21 cellular contexts compared by ENCODE assay signal in the genomic region with DNA sequence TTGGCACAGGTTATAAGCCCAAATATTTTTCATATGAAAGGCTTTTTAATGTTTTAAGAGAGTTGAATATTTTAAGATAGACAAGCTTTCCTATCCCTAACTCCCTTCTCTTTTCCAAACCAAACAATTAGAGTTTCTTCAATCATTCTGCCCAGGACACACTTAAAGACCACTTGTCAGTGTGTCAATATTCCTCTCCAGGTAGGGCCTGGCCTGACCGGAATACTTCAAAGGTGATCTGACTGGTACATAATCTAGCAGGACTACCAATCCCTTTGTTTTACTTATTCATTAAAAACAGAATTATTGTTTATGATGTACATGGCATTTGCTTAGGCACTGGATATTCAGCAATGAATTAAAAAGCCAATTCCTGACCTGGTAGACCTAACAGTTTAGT.
"Had no signal": no experiment of that assay in that cellular context is flagged by ENCODE, and none has a peak within 500 bp of the region (broad histone marks: within the 10 kb centered on the region; RNA-seq: fewer than 3 reads in every experiment).

No MANE protein-coding gene starts in this region.

- ATAC-seq: K562 had no signal

- H3K36me3 ChIP-seq: SJSA1 had no signal

- H3K9me3 ChIP-seq: SJSA1 had no signal

- H3K27ac ChIP-seq: HL-60, KMS-11, SJSA1, SK-N-MC had no signal

- H3K4me3 ChIP-seq: K562, SJSA1, SK-N-MC had no signal

- DNase-seq: Kasumi-1, MM.1S, NCI-H1092 treated with DMSO at 0.1 percent for 48 hours, NCI-H1436, NCI-H187, NCI-H2081, NCI-H2107, NCI-H2171 treated with DMSO at 0.1 percent for 48 hours, NCI-H345, NCI-H446 treated with DMSO at 0.1 percent for 48 hours, NCI-H524 treated with DMSO at 0.1 percent for 48 hours, NCI-H69, NCI-H774, Right ventricle myocardium superior, RPMI8226, SIG-M5 had no signal
